8 cellular contexts compared by ENCODE assay signal in the genomic region with DNA sequence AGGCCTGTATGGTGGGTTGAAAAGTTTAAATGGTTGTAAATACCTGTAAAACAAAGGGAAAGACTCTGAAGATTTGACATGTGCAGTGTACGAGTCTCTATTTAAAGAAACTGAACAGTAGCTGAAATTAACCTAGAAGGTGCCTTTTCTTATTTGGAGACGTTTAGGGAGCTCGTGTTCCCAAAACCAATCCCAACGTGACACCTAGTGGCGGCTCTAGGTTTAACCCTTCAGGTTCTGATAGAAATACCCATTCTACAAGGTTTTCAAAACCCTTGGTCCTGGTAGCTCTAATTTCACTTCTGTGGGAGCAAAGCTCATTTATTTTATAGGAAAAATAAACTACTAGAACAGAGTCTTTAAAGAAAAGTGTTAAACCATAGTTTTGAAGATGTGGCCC.
DNase-seq lines count a peak whose midpoint lies in the region; ATAC-seq and TF ChIP-seq lines count a peak whose summit lies in the region.

No MANE protein-coding gene starts in this region.

- no peak overlapping the region for H4K8ac ChIP-seq in IMR-90 (ENCODE audit: low read depth in 2 of 2, low read length in 2 of 2)

- no peak overlapping the region for H2BK120ac ChIP-seq in IMR-90 (ENCODE audit: low read depth, low read length)

- H3K4me1 Mint-ChIP-seq in activated CD4-positive, alpha-beta T cell treated with anti-CD3 and anti-CD28 coated beads, Interleukin-2, amount 10 ng/mL, durations not matched to agents 7 days and 5 days = no peaks in the 10 kb centered on the region
- no peaks in the 10 kb centered on the region for H3K4me1 Mint-ChIP-seq in effector memory CD8-positive, alpha-beta T cell (ENCODE audit: low read depth in 2 of 2)

- H3K4me3 ChIP-seq in IMR-90 (ENCODE audit: insufficient read depth, low read depth, low read length) (no peak overlapping the region), psoas muscle (no peak overlapping the region)

- no peaks in the 10 kb centered on the region for H3K79me1 ChIP-seq in IMR-90 (ENCODE audit: low read depth in 1 of 2, low read length in 2 of 2)

- H4K5ac ChIP-seq in IMR-90 (ENCODE audit: low read depth, low read length) = no peak overlapping the region

- POLR2A ChIA-PET in activated CD4-positive, alpha-beta T cell treated with anti-CD3 and anti-CD28 coated beads, Interleukin-2, amount 10 ng/mL, durations not matched to agents 7 days and 5 days (lab: Charles Lee) = no interaction called here
- POLR2A ChIA-PET in IMR-90 (lab: Charles Lee; ENCODE audit: unreplicated experiment) = no interaction called here

- H2AFZ ChIP-seq in IMR-90 (replicated peaks; ENCODE audit: low read length, poor library complexity) = no peak overlapping the region

- H3K9me3 ChIP-seq in IMR-90 (ENCODE audit: control insufficient read depth, insufficient read depth, low read length) = peaks cover 2% of the 10 kb centered on the region; the same call in 1 of the 2 replicates
- H3K9me3 ChIP-seq in psoas muscle = no peaks in the 10 kb centered on the region

- no peak for ATAC-seq in IMR-90 (ENCODE audit: low read depth)
- ATAC-seq in psoas muscle = no peak
- ATAC-seq in GM18505 (IDR thresholded peaks at IDR 0.05; ENCODE audit: unreplicated experiment) = no peak
- no peak for ATAC-seq in effector memory CD8-positive, alpha-beta T cell (replicated peaks)

- no peaks in the 10 kb centered on the region for H4K20me1 ChIP-seq in IMR-90 (ENCODE audit: insufficient read depth, low read length)

- H4K91ac ChIP-seq in IMR-90 (ENCODE audit: insufficient read depth, low read depth, low read length) = no peak overlapping the region

- H2BK5ac ChIP-seq in IMR-90 (ENCODE audit: low read depth, low read length, poor library complexity, severe bottlenecking) = no peak overlapping the region

- no peak overlapping the region for H3K23ac ChIP-seq in IMR-90 (ENCODE audit: low read depth, low read length)

- H3K27ac Mint-ChIP-seq in activated CD4-positive, alpha-beta T cell treated with anti-CD3 and anti-CD28 coated beads, Interleukin-2, amount 10 ng/mL, durations not matched to agents 7 days and 5 days = no peak overlapping the region
- no peak overlapping the region for H3K27ac Mint-ChIP-seq in effector memory CD8-positive, alpha-beta T cell

- BruUV-seq in IMR-90 (replicated peaks; lab: Mats Ljungman, UMichigan) = no TSS peak

- H3K4me1 ChIP-seq in IMR-90 (ENCODE audit: control insufficient read depth, insufficient read depth, low read length) (no peaks in the 10 kb centered on the region), psoas muscle (no peaks in the 10 kb centered on the region)

- CTCF ChIA-PET in activated CD4-positive, alpha-beta T cell treated with anti-CD3 and anti-CD28 coated beads, Interleukin-2, amount 10 ng/mL, durations not matched to agents 7 days and 5 days (lab: Charles Lee) = no interaction called here
- CTCF ChIA-PET in IMR-90 (lab: Yijun Ruan, JAX) = interaction anchor here (1.0 kb wide), 1 partner anchor 894 kb away, joined by 5 read pairs; no protein-coding TSS in a partner anchor

- no peaks in the 10 kb centered on the region for H3K9me1 ChIP-seq in IMR-90 (ENCODE audit: insufficient read depth, low read length)

- H3K18ac ChIP-seq in IMR-90 (ENCODE audit: low read depth, low read length) = no peak overlapping the region

- no peak overlapping the region for H3K4me2 ChIP-seq in IMR-90 (ENCODE audit: low read depth, low read length)

- no peaks in the 10 kb centered on the region for H3K36me3 Mint-ChIP-seq in activated CD4-positive, alpha-beta T cell treated with anti-CD3 and anti-CD28 coated beads, Interleukin-2, amount 10 ng/mL, durations not matched to agents 7 days and 5 days (ENCODE audit: low read depth)
- no peaks in the 10 kb centered on the region for H3K36me3 Mint-ChIP-seq in effector memory CD8-positive, alpha-beta T cell (ENCODE audit: insufficient read depth)

- peak; percentile 39 for TF ChIP-seq CTCF in IMR-90 (conservative IDR thresholded peaks at IDR 0.05; ENCODE audit: low read depth, low read length)
- no peak for TF ChIP-seq CTCF in psoas muscle (IDR thresholded peaks at IDR 0.05)

- no peak overlapping the region for H3K4ac ChIP-seq in IMR-90 (ENCODE audit: low read depth, low read length)

- H3K27me3 Mint-ChIP-seq in activated CD4-positive, alpha-beta T cell treated with anti-CD3 and anti-CD28 coated beads, Interleukin-2, amount 10 ng/mL, durations not matched to agents 7 days and 5 days = no peaks in the 10 kb centered on the region
- no peaks in the 10 kb centered on the region for H3K27me3 Mint-ChIP-seq in effector memory CD8-positive, alpha-beta T cell

- no peak overlapping the region for H2AK9ac ChIP-seq in IMR-90 (replicated peaks; ENCODE audit: low read depth, low read length, poor library complexity)

- H2AK5ac ChIP-seq in IMR-90 (ENCODE audit: low read depth, low read length) = no peak overlapping the region

- dilution Hi-C loops in IMR-90 (cut with HindIII; ENCODE audit: low sequenced_read_pairs, unreplicated experiment) = no loop called here

- intact Hi-C loops in IMR-90 (cut with micrococcal nuclease) = loop anchor here (1.0 kb wide), 1 partner anchor 894 kb away; no protein-coding TSS in a partner anchor
- intact Hi-C loops in psoas muscle (cut with DNase I) = no loop called here

- no CpG with 5 or more reads among the region's 5 CpGs for WGBS in IMR-90 (ENCODE audit: extremely low coverage in 2 of 2, insufficient read length in 1 of 2), 2 experiments
- WGBS in psoas muscle, 3 donors = 0 to 1% (median 1%) methylated on average over 5 of the region's 5 CpGs

- no peaks in the 10 kb centered on the region for H3K9me3 Mint-ChIP-seq in activated CD4-positive, alpha-beta T cell treated with anti-CD3 and anti-CD28 coated beads, Interleukin-2, amount 10 ng/mL, durations not matched to agents 7 days and 5 days
- peaks cover 3 to 8% of the 10 kb centered on the region in 2 donors for H3K9me3 Mint-ChIP-seq in effector memory CD8-positive, alpha-beta T cell

- H3K4me3 Mint-ChIP-seq in activated CD4-positive, alpha-beta T cell treated with anti-CD3 and anti-CD28 coated beads, Interleukin-2, amount 10 ng/mL, durations not matched to agents 7 days and 5 days = no peak overlapping the region
- no peak overlapping the region for H3K4me3 Mint-ChIP-seq in effector memory CD8-positive, alpha-beta T cell

- in situ Hi-C loops in IMR-90 (cut with MboI; ENCODE audit: low sequenced_read_pairs) = loop anchor here (25.0 kb wide), 1 partner anchor 889 kb away; no protein-coding TSS in a partner anchor
- in situ Hi-C loops in SK-MEL-5 (cut with HindIII; ENCODE audit: low pct_unique_long_range_greater_than_20kb, low sequenced_read_pairs) = no loop called here

- H2BK15ac ChIP-seq in IMR-90 (ENCODE audit: low read depth, low read length) = no peak overlapping the region

- peak; percentile 51 for TF ChIP-seq RAD21 in IMR-90 (IDR thresholded peaks at IDR 0.05; ENCODE audit: low read length)

- TF ChIP-seq POLR2A in IMR-90 (IDR thresholded peaks at IDR 0.05; ENCODE audit: low read depth, low read length) (no peak), GM18505 (IDR thresholded peaks at IDR 0.05; ENCODE audit: borderline replicate concordance, extremely low read depth, insufficient read depth, insufficient read length) (no peak)

- H3K56ac ChIP-seq in IMR-90 (ENCODE audit: extremely low read depth, insufficient read depth, low read length) = no peak overlapping the region

- H3K14ac ChIP-seq in IMR-90 (replicated peaks; ENCODE audit: low read depth, low read length) = no peak overlapping the region

- H2BK20ac ChIP-seq in IMR-90 (ENCODE audit: low read depth, low read length) = no peak overlapping the region

- H3K36me3 ChIP-seq in IMR-90 (ENCODE audit: control insufficient read depth, insufficient read depth, low read length) (no peaks in the 10 kb centered on the region), psoas muscle (ENCODE audit: insufficient read depth in 1 of 2, low read depth in 1 of 2) (no peaks in the 10 kb centered on the region)

- no peak overlapping the region for H3K9ac ChIP-seq in IMR-90 (ENCODE audit: low read depth, low read length)

- H3K27ac ChIP-seq in IMR-90 (ENCODE audit: insufficient read depth, low read length) (no peak overlapping the region), psoas muscle (no peak overlapping the region)

- H3K27me3 ChIP-seq in IMR-90 (ENCODE audit: control insufficient read depth, insufficient read depth, low read length) (no peaks in the 10 kb centered on the region), psoas muscle (ENCODE audit: insufficient read depth in 3 of 3, low read length in 2 of 3) (no peaks in the 10 kb centered on the region)

- DNase-seq in activated CD4-positive, alpha-beta T cell treated with anti-CD3 and anti-CD28 coated beads, Interleukin-2, amount 10 ng/mL, durations not matched to agents 7 days and 5 days = peak; percentile 6
- no peak for DNase-seq in activated CD4-positive, alpha-beta T cell treated with anti-CD3 and anti-CD28 coated beads, Interleukin-2, amount 50 U/mL, for 1 hour
- DNase-seq in IMR-90 (peak; percentile 0), SK-MEL-5 (ENCODE audit: low read depth, low spot score) (peak; percentile 55), iris pigment epithelial cell (ENCODE audit: low read depth) (peak; percentile 12), psoas muscle (no peak)
- no peak for DNase-seq in effector memory CD8-positive, alpha-beta T cell

TF ChIP-seq in IMR-90, 13 proteins besides CTCF, POLR2A, EP300 and RAD21:
- TF ChIP-seq CEBPB (IDR thresholded peaks at IDR 0.05; ENCODE audit: low read depth, low read length) (no peak), FOS (IDR thresholded peaks at IDR 0.05; ENCODE audit: low read depth, low read length) (no peak), MAFK (IDR thresholded peaks at IDR 0.05; ENCODE audit: low read depth, low read length) (no peak), RCOR1 (IDR thresholded peaks at IDR 0.05; ENCODE audit: insufficient replicate concordance, low read length) (no peak)
- TF ChIP-seq, protein P1, sequence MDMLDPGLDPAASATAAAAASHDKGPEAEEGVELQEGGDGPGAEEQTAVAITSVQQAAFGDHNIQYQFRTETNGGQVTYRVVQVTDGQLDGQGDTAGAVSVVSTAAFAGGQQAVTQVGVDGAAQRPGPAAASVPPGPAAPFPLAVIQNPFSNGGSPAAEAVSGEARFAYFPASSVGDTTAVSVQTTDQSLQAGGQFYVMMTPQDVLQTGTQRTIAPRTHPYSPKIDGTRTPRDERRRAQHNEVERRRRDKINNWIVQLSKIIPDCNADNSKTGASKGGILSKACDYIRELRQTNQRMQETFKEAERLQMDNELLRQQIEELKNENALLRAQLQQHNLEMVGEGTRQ (IDR thresholded peaks at IDR 0.05; ENCODE audit: low read depth, low read length) = no peak
TF ChIP-seq in IMR-90: peak in this region for 0.

Comparison
In these comparisons a context has a peak if more than half of its experiments do, and no peak if none do; other contexts are left out.
1. DNase-seq: peak in activated CD4-positive, alpha-beta T cell treated with anti-CD3 and anti-CD28 coated beads, Interleukin-2, amount 10 ng/mL, durations not matched to agents 7 days and 5 days (single experiment), IMR-90 (single experiment), SK-MEL-5 (single experiment) and iris pigment epithelial cell (single experiment); none in activated CD4-positive, alpha-beta T cell treated with anti-CD3 and anti-CD28 coated beads, Interleukin-2, amount 50 U/mL, for 1 hour (single experiment), psoas muscle (0 of 2) and effector memory CD8-positive, alpha-beta T cell (0 of 3).